In genomic region chr17:41551370-41551769, GRCh38 we compare ENCODE assay signal across 19 cellular contexts. TPM values are rescaled to one million over a fixed set of nuclear protein-coding genes. Genes with fewer than 3 reads are reported as not detected.
A peak's percentile ranks its signal among the peaks of the same experiment; 100 is the strongest.
DNase-seq lines count a peak whose midpoint lies in the region; ATAC-seq, FAIRE-seq and TF ChIP-seq lines count a peak whose summit lies in the region.
"Had no signal": no experiment of that assay in that cellular context is flagged by ENCODE, and none has a peak within 500 bp of the region (broad histone marks: within the 10 kb centered on the region; RNA-seq: fewer than 3 reads in every experiment).

No MANE protein-coding gene starts in this region.

- no peaks in the 10 kb centered on the region for H4K20me1 ChIP-seq in H1 (replicated peaks in 1 of 2; ENCODE audit: control insufficient read depth in 1 of 2, insufficient read depth in 2 of 2, low read length in 2 of 2)

- H3K23me2 ChIP-seq in H1 (ENCODE audit: low read depth, low read length), result no peaks in the 10 kb centered on the region; the same call in 1 of the 2 replicates

- in situ Hi-C loops in Panc1 (cut with HindIII; ENCODE audit: low pct_unique_long_range_greater_than_20kb, low sequenced_read_pairs), result no loop called here

- no peak overlapping the region for H4K5ac ChIP-seq in H1 (ENCODE audit: insufficient read length, low read depth, low read length)

- no peaks in the 10 kb centered on the region for H3K79me1 ChIP-seq in H1 (ENCODE audit: low read depth, low read length)

- no peak for TF ChIP-seq RAD21 in H1 (IDR thresholded peaks at IDR 0.05 in 1 of 2, conservative IDR thresholded peaks at IDR 0.05 in 1 of 2; ENCODE audit: low read depth in 2 of 2, low read length in 2 of 2)

- intact Hi-C loops in Panc1 (cut with micrococcal nuclease; ENCODE audit: unreplicated experiment), result no loop called here
- intact Hi-C loops in A673 (cut with micrococcal nuclease; ENCODE audit: unreplicated experiment), result no loop called here

- no peak overlapping the region for H3K18ac ChIP-seq in H1 (ENCODE audit: extremely low read depth, low read length)

- no peak for TF ChIP-seq POLR2A in H1 (IDR thresholded peaks at IDR 0.05; ENCODE audit: control extremely low read depth in 1 of 2, low read depth in 2 of 2, low read length in 2 of 2)

- POLR2A ChIA-PET in Panc1 (lab: Charles Lee) (no interaction called here), H1 (lab: Charles Lee; ENCODE audit: partially characterized antibody) (interaction anchor here (0.7 to 1.0 kb wide), 2 partner anchors 23 to 94 kb away, joined by 3 to 5 read pairs; partner anchors contain the start of gene KRT19), A673 (lab: Charles Lee; ENCODE audit: low non-redundant PET) (no interaction called here)

- H3K4me1 ChIP-seq in Panc1 (ENCODE audit: control insufficient read depth, insufficient read depth, low read length) (peaks cover 33% of the 10 kb centered on the region), H1 (replicated peaks in 1 of 4; ENCODE audit: control insufficient read depth in 3 of 4, insufficient read depth in 4 of 4, low read length in 3 of 4) (peaks cover 0 to 17% (median 5%) of the 10 kb centered on the region in 4 experiments; a peak in 4 of 7 replicates), A673 (ENCODE audit: insufficient read depth, low read length, poor library complexity, severe bottlenecking) (no peaks in the 10 kb centered on the region)

- H2BK12ac ChIP-seq in H1 (ENCODE audit: low read depth, low read length), result no peak overlapping the region

- H3K4ac ChIP-seq in H1 (replicated peaks; ENCODE audit: insufficient read length, low read depth, low read length), result no peak overlapping the region

- H2BK120ac ChIP-seq in H1 (replicated peaks; ENCODE audit: low read depth, low read length), result no peak overlapping the region

- WGBS in H1 (ENCODE audit: extremely low coverage in 1 of 2, insufficient coverage in 1 of 2, insufficient read length in 1 of 2, insufficient replicate concordance in 2 of 2, low coverage in 1 of 2, low lambda C conversion rate in 2 of 2, missing lambda C conversion rate in 1 of 2), 2 experiments, result 78% methylated on average over 4 of the region's 4 CpGs; no CpG with 5 or more reads in 1 of the 2 experiments

- peaks cover 0 to 9% of the 10 kb centered on the region in 2 donors for H3K9me3 Mint-ChIP-seq in activated naive CD4-positive, alpha-beta T cell treated with anti-CD3 and anti-CD28 coated beads, Interleukin-2, amount 50 U/mL, for 72 hours

- H3K27ac ChIP-seq in Panc1 (ENCODE audit: low read length), result peak overlapping the region; percentile 49; the same call in 1 of the 2 replicates
- no peak overlapping the region for H3K27ac ChIP-seq in H1 (ENCODE audit: low read depth, low read length)
- H3K27ac ChIP-seq in A673 (ENCODE audit: low read depth, low read length, poor library complexity, severe bottlenecking), result no peak overlapping the region

- no peak overlapping the region for H2BK15ac ChIP-seq in H1 (ENCODE audit: low read length)

- H3K56ac ChIP-seq in H1 (replicated peaks; ENCODE audit: insufficient read length, low read depth, low read length), result no peak overlapping the region

- H4K91ac ChIP-seq in H1 (replicated peaks; ENCODE audit: insufficient read length, low read length), result no peak overlapping the region

- H3K36me3 Mint-ChIP-seq in activated naive CD4-positive, alpha-beta T cell treated with anti-CD3 and anti-CD28 coated beads, Interleukin-2, amount 50 U/mL, for 72 hours, result peaks cover 0 to 14% of the 10 kb centered on the region in 2 donors

- H2AFZ ChIP-seq in H1 (ENCODE audit: low read length), result no peak overlapping the region

- no peak for TF ChIP-seq EP300 in H1 (IDR thresholded peaks at IDR 0.05; ENCODE audit: borderline replicate concordance in 1 of 2, low read depth in 2 of 2, low read length in 2 of 2)

- H3K9me3 ChIP-seq in Panc1 (ENCODE audit: control insufficient read depth, insufficient read depth, low read depth, low read length) (peaks cover 4% of the 10 kb centered on the region; the same call in 1 of the 2 replicates), H1 (ENCODE audit: insufficient read depth in 2 of 2, low read depth in 1 of 2, low read length in 1 of 2) (no peaks in the 10 kb centered on the region; a peak in 1 of 4 replicates), A673 (ENCODE audit: low read depth, low read length, poor library complexity, severe bottlenecking) (no peaks in the 10 kb centered on the region)

- CTCF ChIA-PET in Panc1 (lab: Charles Lee) (interaction anchor here (0.7 to 3.9 kb wide), 3 partner anchors 94 to 112 kb away, joined by 3 to 106 read pairs (median 4); no protein-coding TSS in a partner anchor), H1 (lab: Charles Lee; ENCODE audit: partially characterized antibody) (interaction anchor here (0.7 to 21.2 kb wide), 12 partner anchors 10 to 229 kb away, joined by 3 to 492 read pairs (median 26); partner anchors contain the start of genes KRT13, KRT17, KRT35 and KRT36), A673 (lab: Charles Lee) (no interaction called here)

- no peak overlapping the region for H3K14ac ChIP-seq in H1 (ENCODE audit: insufficient read length)

- FAIRE-seq in H1 (lab: Jason Lieb, UNC), result no peak
- FAIRE-seq: G401.6, GM12892, HepG2 had no signal

- H2BK5ac ChIP-seq in H1 (ENCODE audit: low read depth, low read length), result no peak overlapping the region

- no peaks in the 10 kb centered on the region for H3K79me2 ChIP-seq in H1 (ENCODE audit: control insufficient read depth in 1 of 2, insufficient read depth in 2 of 2, low read length in 2 of 2)

- no peak overlapping the region for H3K23ac ChIP-seq in H1 (ENCODE audit: insufficient read length)

- H3K4me3 ChIP-seq in Panc1 (ENCODE audit: low read depth in 2 of 2, low read length in 2 of 2) (no peak overlapping the region), H1 (ENCODE audit: extremely low read depth in 1 of 4, insufficient read depth in 2 of 4, low read depth in 3 of 4, low read length in 4 of 4) (no peak overlapping the region), A673 (ENCODE audit: low read depth, low read length, poor library complexity, severe bottlenecking) (no peak overlapping the region)

- no TSS peak for BruUV-seq in Panc1 (replicated peaks; lab: Mats Ljungman, UMichigan)
- no TSS peak for BruUV-seq in A673 (replicated peaks; lab: Mats Ljungman, UMichigan)

- H2BK20ac ChIP-seq in H1 (ENCODE audit: low read length), result no peak overlapping the region

- no peak overlapping the region for H3K27ac Mint-ChIP-seq in activated naive CD4-positive, alpha-beta T cell treated with anti-CD3 and anti-CD28 coated beads, Interleukin-2, amount 50 U/mL, for 72 hours

- TF ChIP-seq CTCF in Panc1 (IDR thresholded peaks at IDR 0.05) (no peak), H1 (IDR thresholded peaks at IDR 0.05; ENCODE audit: control extremely low read depth in 1 of 3, insufficient read depth in 1 of 3, low read depth in 1 of 3, low read length in 3 of 3) (no peak), A673 (conservative IDR thresholded peaks at IDR 0.05; ENCODE audit: low read depth, low read length) (no peak)

- no peak overlapping the region for H4K8ac ChIP-seq in H1 (ENCODE audit: extremely low read depth, insufficient read depth, low read length)

- H3K27me3 ChIP-seq in Panc1 (ENCODE audit: control insufficient read depth, insufficient read depth, low read length), result no peaks in the 10 kb centered on the region
- H3K27me3 ChIP-seq in H1 (replicated peaks in 1 of 4; ENCODE audit: control insufficient read depth in 3 of 4, extremely low read depth in 1 of 4, insufficient read depth in 3 of 4, low read length in 3 of 4), result no peaks in the 10 kb centered on the region; a peak in 2 of 7 replicates
- no peaks in the 10 kb centered on the region for H3K27me3 ChIP-seq in A673 (replicated peaks; ENCODE audit: insufficient read depth, low read depth, low read length, poor library complexity)
- H3K27me3 ChIP-seq: Peyer's patch had no signal

- DNase-seq in Panc1 (ENCODE audit: low read depth, low spot score) (no peak), H1 (ENCODE audit: low read depth in 1 of 2, low spot score in 2 of 2) (no peak), kidney tubule cell (ENCODE audit: low spot score) (peak; percentile 55), A673 (ENCODE audit: low spot score) (no peak)
- no peak for DNase-seq in stimulated activated CD4-positive, alpha-beta T cell treated with anti-CD3 and anti-CD28 coated beads, Interleukin-15, amount 100 ng/mL, for 24 hours
- no peak for DNase-seq in activated naive CD4-positive, alpha-beta T cell treated with anti-CD3 and anti-CD28 coated beads, Interleukin-2, amount 50 U/mL, for 72 hours (ENCODE audit: low spot score in 2 of 2)
- DNase-seq: C1 segment of cervical spinal cord, H7, Karpas-422, NCI-H1105 treated with DMSO at 0.1 percent for 48 hours, NCI-H187 treated with DMSO at 0.1 percent for 48 hours, NCI-H446 treated with DMSO at 0.1 percent for 48 hours, NCI-H748 treated with DMSO at 0.1 percent for 48 hours, Peyer's patch, SHP77 had no signal

- no peak for ATAC-seq in Panc1
- no peak for ATAC-seq in activated naive CD4-positive, alpha-beta T cell treated with anti-CD3 and anti-CD28 coated beads, Interleukin-2, amount 50 U/mL, for 72 hours
- ATAC-seq in HG03280 (IDR thresholded peaks at IDR 0.05; ENCODE audit: unreplicated experiment), result no peak
- ATAC-seq: HepG2 had no signal

- no peak overlapping the region for H3K4me2 ChIP-seq in H1 (ENCODE audit: insufficient read depth in 1 of 2, low read depth in 2 of 2, low read length in 2 of 2)

- no peak overlapping the region for H2AK5ac ChIP-seq in H1 (ENCODE audit: low read depth, low read length)

- H3K36me3 ChIP-seq in Panc1 (ENCODE audit: control insufficient read depth, insufficient read depth, low read length) (no peaks in the 10 kb centered on the region), H1 (ENCODE audit: control insufficient read depth in 2 of 4, insufficient read depth in 4 of 4, low read length in 3 of 4) (no peaks in the 10 kb centered on the region), A673 (ENCODE audit: insufficient read depth, low read length, poor library complexity, severe bottlenecking) (no peaks in the 10 kb centered on the region)
- H3K36me3 ChIP-seq: Peyer's patch had no signal

- H3K9ac ChIP-seq in H1 (replicated peaks in 1 of 4; ENCODE audit: extremely low read depth in 1 of 4, low read depth in 3 of 4, low read length in 3 of 4), result no peak overlapping the region

RNA-seq across cellular contexts. Expression of gene KRT9, which starts 20.5 kb away (rescaled TPM):
- total RNA-seq in Panc1 (2021; ENCODE audit: unreplicated experiment) (not detected), A673 (2021) (not detected in 2 replicates)
- polyA plus RNA-seq in Panc1 (2012; ENCODE audit: insufficient read length), result not detected
- not detected in 2 replicates for total RNA-seq in H1 (2021; fragmentation: NEBNext Ultra II Directional; extraction: Animal tissue kit (Norgen Biotek cat#: 25700))
- not detected in 2 replicates for polyA plus RNA-seq in H1 (2011; rRNA removed)
- polyA plus RNA-seq in H1 (2011; cell fraction: cytosol; rRNA removed), result not detected
- not detected for polyA plus RNA-seq in H1 (2011; cell fraction: nucleus; rRNA removed)
- not detected in 4 replicates for polyA plus RNA-seq in H1 (2012, experiment 1 of 2)
- polyA plus RNA-seq in H1 (2012, experiment 2 of 2), result not detected
- not detected for polyA plus RNA-seq in H1 (2013, experiment 1 of 2)
- not detected for polyA plus RNA-seq in H1 (2013, experiment 2 of 2)
- not detected in 2 replicates for polyA minus RNA-seq in H1 (2011; rRNA and poly(A)+ RNA removed)
- polyA minus RNA-seq in H1 (2011; cell fraction: cytosol; rRNA and poly(A)+ RNA removed), result not detected
- not detected for polyA minus RNA-seq in H1 (2011; cell fraction: nucleus; rRNA and poly(A)+ RNA removed)
- not detected for total RNA-seq in activated naive CD4-positive, alpha-beta T cell treated with anti-CD3 and anti-CD28 coated beads, Interleukin-2, amount 50 U/mL, for 72 hours
- total RNA-seq: H7, HepG2, Peyer's patch had no signal
- polyA plus RNA-seq: HepG2 had no signal

RNA-seq across cellular contexts. Expression of gene KRT19, which starts 23.3 kb away (rescaled TPM):
- total RNA-seq in Panc1 (2021; ENCODE audit: unreplicated experiment), result 2,383 TPM
- 2,812 TPM for polyA plus RNA-seq in Panc1 (2012; ENCODE audit: insufficient read length)
- total RNA-seq in H1 (2021; fragmentation: NEBNext Ultra II Directional; extraction: Animal tissue kit (Norgen Biotek cat#: 25700)), result 122 and 137 TPM in 2 replicates
- 120 and 192 TPM in 2 replicates for polyA plus RNA-seq in H1 (2011; rRNA removed)
- 174 TPM for polyA plus RNA-seq in H1 (2011; cell fraction: cytosol; rRNA removed)
- polyA plus RNA-seq in H1 (2011; cell fraction: nucleus; rRNA removed), result 160 TPM
- 117 to 161 TPM (median 152 TPM) in 4 replicates for polyA plus RNA-seq in H1 (2012, experiment 1 of 2)
- polyA plus RNA-seq in H1 (2012, experiment 2 of 2), result 165 TPM
- 70.3 TPM for polyA plus RNA-seq in H1 (2013, experiment 1 of 2)
- polyA plus RNA-seq in H1 (2013, experiment 2 of 2), result 64.2 TPM
- polyA minus RNA-seq in H1 (2011; rRNA and poly(A)+ RNA removed), result 68.0 and 81.3 TPM in 2 replicates
- 95.6 TPM for polyA minus RNA-seq in H1 (2011; cell fraction: cytosol; rRNA and poly(A)+ RNA removed)
- polyA minus RNA-seq in H1 (2011; cell fraction: nucleus; rRNA and poly(A)+ RNA removed), result 73.2 TPM
- 0.34 and 0.74 TPM in 2 replicates for total RNA-seq in A673 (2021)
- not detected for total RNA-seq in activated naive CD4-positive, alpha-beta T cell treated with anti-CD3 and anti-CD28 coated beads, Interleukin-2, amount 50 U/mL, for 72 hours

RNA-seq across cellular contexts. Expression of gene KRT15, which starts 32.7 kb away (rescaled TPM):
- 70.4 TPM for total RNA-seq in Panc1 (2021; ENCODE audit: unreplicated experiment)
- polyA plus RNA-seq in Panc1 (2012; ENCODE audit: insufficient read length), result 88.0 TPM
- total RNA-seq in H1 (2021; fragmentation: NEBNext Ultra II Directional; extraction: Animal tissue kit (Norgen Biotek cat#: 25700)), result 0.13 and 0.21 TPM in 2 replicates
- 0.09 and 0.11 TPM in 2 replicates for polyA plus RNA-seq in H1 (2011; rRNA removed)
- polyA plus RNA-seq in H1 (2011; cell fraction: cytosol; rRNA removed), result 0.16 TPM
- 0.47 TPM for polyA plus RNA-seq in H1 (2011; cell fraction: nucleus; rRNA removed)
- polyA plus RNA-seq in H1 (2012, experiment 1 of 2), result 0.17 to 0.40 TPM (median 0.23 TPM) in 4 replicates
- polyA plus RNA-seq in H1 (2012, experiment 2 of 2), result not detected
- polyA plus RNA-seq in H1 (2013, experiment 1 of 2), result 0.04 TPM
- polyA plus RNA-seq in H1 (2013, experiment 2 of 2), result 0.42 TPM
- 0.20 and 0.25 TPM in 2 replicates for polyA minus RNA-seq in H1 (2011; rRNA and poly(A)+ RNA removed)
- not detected for polyA minus RNA-seq in H1 (2011; cell fraction: cytosol; rRNA and poly(A)+ RNA removed)
- polyA minus RNA-seq in H1 (2011; cell fraction: nucleus; rRNA and poly(A)+ RNA removed), result 0.80 TPM
- total RNA-seq in A673 (2021), result not detected in 2 replicates
- not detected for total RNA-seq in activated naive CD4-positive, alpha-beta T cell treated with anti-CD3 and anti-CD28 coated beads, Interleukin-2, amount 50 U/mL, for 72 hours

RNA-seq across cellular contexts. Expression of gene KRT14, which starts 35.3 kb away (rescaled TPM):
- total RNA-seq in Panc1 (2021; ENCODE audit: unreplicated experiment) (not detected), A673 (2021) (not detected in 2 replicates)
- polyA plus RNA-seq in Panc1 (2012; ENCODE audit: insufficient read length), result 0.78 TPM
- not detected in 2 replicates for total RNA-seq in H1 (2021; fragmentation: NEBNext Ultra II Directional; extraction: Animal tissue kit (Norgen Biotek cat#: 25700))
- 0.13 and 0.35 TPM in 2 replicates for polyA plus RNA-seq in H1 (2011; rRNA removed)
- not detected for polyA plus RNA-seq in H1 (2011; cell fraction: cytosol; rRNA removed)
- not detected for polyA plus RNA-seq in H1 (2011; cell fraction: nucleus; rRNA removed)
- polyA plus RNA-seq in H1 (2012, experiment 1 of 2), result not detected in 4 replicates
- not detected for polyA plus RNA-seq in H1 (2012, experiment 2 of 2)
- not detected for polyA plus RNA-seq in H1 (2013, experiment 1 of 2)
- polyA plus RNA-seq in H1 (2013, experiment 2 of 2), result not detected
- 0.16 and 0.61 TPM in 2 replicates for polyA minus RNA-seq in H1 (2011; rRNA and poly(A)+ RNA removed)
- not detected for polyA minus RNA-seq in H1 (2011; cell fraction: cytosol; rRNA and poly(A)+ RNA removed)
- not detected for polyA minus RNA-seq in H1 (2011; cell fraction: nucleus; rRNA and poly(A)+ RNA removed)
- not detected for total RNA-seq in activated naive CD4-positive, alpha-beta T cell treated with anti-CD3 and anti-CD28 coated beads, Interleukin-2, amount 50 U/mL, for 72 hours
- total RNA-seq: H7, HepG2 had no signal

RNA-seq across cellular contexts. Expression of gene KRT13, which starts 46.0 kb away (rescaled TPM):
- total RNA-seq in Panc1 (2021; ENCODE audit: unreplicated experiment) (0.36 TPM), A673 (2021) (not detected in 2 replicates)
- polyA plus RNA-seq in Panc1 (2012; ENCODE audit: insufficient read length), result 3.3 TPM
- total RNA-seq in H1 (2021; fragmentation: NEBNext Ultra II Directional; extraction: Animal tissue kit (Norgen Biotek cat#: 25700)), result not detected in 2 replicates
- 0.09 and 0.17 TPM in 2 replicates for polyA plus RNA-seq in H1 (2011; rRNA removed)
- polyA plus RNA-seq in H1 (2011; cell fraction: cytosol; rRNA removed), result not detected
- not detected for polyA plus RNA-seq in H1 (2011; cell fraction: nucleus; rRNA removed)
- not detected in 4 replicates for polyA plus RNA-seq in H1 (2012, experiment 1 of 2)
- polyA plus RNA-seq in H1 (2012, experiment 2 of 2), result not detected
- not detected for polyA plus RNA-seq in H1 (2013, experiment 1 of 2)
- not detected for polyA plus RNA-seq in H1 (2013, experiment 2 of 2)
- polyA minus RNA-seq in H1 (2011; rRNA and poly(A)+ RNA removed), result not detected in 2 replicates
- polyA minus RNA-seq in H1 (2011; cell fraction: cytosol; rRNA and poly(A)+ RNA removed), result not detected
- not detected for polyA minus RNA-seq in H1 (2011; cell fraction: nucleus; rRNA and poly(A)+ RNA removed)
- not detected for total RNA-seq in activated naive CD4-positive, alpha-beta T cell treated with anti-CD3 and anti-CD28 coated beads, Interleukin-2, amount 50 U/mL, for 72 hours
- total RNA-seq: H7, HepG2 had no signal
- polyA plus RNA-seq: HepG2 had no signal

Comparison
In these comparisons a context has a peak if more than half of its experiments do, and no peak if none do; other contexts are left out.
1. RNA of gene KRT19, which starts 23.3 kb away (total RNA-seq): 2,383 TPM in Panc1 (single experiment) and 122 to 137 TPM in H1; 0.34 to 0.74 TPM in A673 and not detected in activated naive CD4-positive, alpha-beta T cell treated with anti-CD3 and anti-CD28 coated beads, Interleukin-2, amount 50 U/mL, for 72 hours; every median in the first group is over 10 times any median in the second.
2. RNA of gene KRT15, which starts 32.7 kb away (total RNA-seq): 70.4 TPM in Panc1 (single experiment); 0.13 to 0.21 TPM in H1, not detected in A673 and not detected in activated naive CD4-positive, alpha-beta T cell treated with anti-CD3 and anti-CD28 coated beads, Interleukin-2, amount 50 U/mL, for 72 hours; every median in the first group is over 10 times any median in the second.